Comparison of ENCODE assay signal across 21 cellular contexts in genomic region chr15:94924971-94925593, GRCh38.
DNase-seq lines count a peak whose midpoint lies in the region; ATAC-seq, FAIRE-seq and TF ChIP-seq lines count a peak whose summit lies in the region.
"Had no signal": no experiment of that assay in that cellular context is flagged by ENCODE, and none has a peak within 500 bp of the region (broad histone marks: within the 10 kb centered on the region; RNA-seq: fewer than 3 reads in every experiment).

No MANE protein-coding gene starts in this region.

- H3K4me1 ChIP-seq in right atrium auricular region: no peaks in the 10 kb centered on the region
- H3K4me1 ChIP-seq in heart right ventricle: peaks cover 0 to 16% (median 4%) of the 10 kb centered on the region in 9 donors
- no peaks in the 10 kb centered on the region for H3K4me1 ChIP-seq in A673 (ENCODE audit: insufficient read depth, low read length, poor library complexity, severe bottlenecking)
- peaks cover 4% of the 10 kb centered on the region for H3K4me1 ChIP-seq in suprapubic skin
- H3K4me1 ChIP-seq in kidney (ENCODE audit: control insufficient read depth in 1 of 2, insufficient read depth in 1 of 2, low read depth in 1 of 2, low read length in 2 of 2): no peaks in the 10 kb centered on the region
- H3K4me1 ChIP-seq: BLaER1 treated with 17β-estradiol and CSF1 and Interleukin-3, amounts not matched to agents 10 nM and 100 nM had no signal

- DNase-seq in right atrium auricular region (ENCODE audit: low spot score) (peak; percentile 67), heart right ventricle (no peak), glomerular visceral epithelial cell (ENCODE audit: extremely low spot score) (peak; percentile 13), posterior vena cava (ENCODE audit: low spot score) (peak; percentile 87), A673 (ENCODE audit: low spot score) (no peak), suprapubic skin (ENCODE audit: low spot score in 2 of 2) (no peak), kidney (no peak)
- DNase-seq: CD8-positive, alpha-beta memory T cell; DMS79 treated with DMSO at 0.1 percent for 48 hours; NCI-H1092 treated with DMSO at 0.1 percent for 48 hours; NCI-H2227 treated with DMSO at 0.1 percent for 48 hours; NCI-H524 treated with DMSO at 0.1 percent for 48 hours had no signal

- intact Hi-C loops in heart right ventricle (cut with DNase I): no loop called here
- intact Hi-C loops in posterior vena cava (cut with DNase I): no loop called here
- intact Hi-C loops in A673 (cut with micrococcal nuclease; ENCODE audit: unreplicated experiment): no loop called here
- intact Hi-C loops in kidney (cut with DNase I): no loop called here

- no peak for FAIRE-seq in kidney (lab: Jason Lieb, UNC)
- FAIRE-seq: A204.1, D721Med, G401.6, GM12891, GM18507 had no signal

- POLR2A ChIA-PET in A673 (lab: Charles Lee; ENCODE audit: low non-redundant PET): interaction anchor here (0.7 kb wide), 1 partner anchor 1734 kb away, joined by 8 read pairs; no protein-coding TSS in a partner anchor

- 79 to 80% methylated on average over 9 of the region's 9 CpGs for WGBS in heart right ventricle, 2 donors
- WGBS in suprapubic skin: 75% methylated on average over 9 of the region's 9 CpGs

- CTCF ChIA-PET in A673 (lab: Charles Lee): no interaction called here

- no peak overlapping the region for H3K9ac ChIP-seq in kidney (ENCODE audit: low read length in 2 of 2)
- H3K9ac ChIP-seq: BLaER1 treated with 17β-estradiol and CSF1 and Interleukin-3, amounts not matched to agents 10 nM and 100 nM; KMS-11 had no signal

- no TSS peak for BruUV-seq in A673 (replicated peaks; lab: Mats Ljungman, UMichigan)

- TF ChIP-seq CTCF in right atrium auricular region (IDR thresholded peaks at IDR 0.05): no peak
- TF ChIP-seq CTCF in heart right ventricle (IDR thresholded peaks at IDR 0.05): no peak
- TF ChIP-seq CTCF in A673 (conservative IDR thresholded peaks at IDR 0.05; ENCODE audit: low read depth, low read length): no peak
- TF ChIP-seq CTCF in suprapubic skin (IDR thresholded peaks at IDR 0.05): no peak
- TF ChIP-seq CTCF in kidney (IDR thresholded peaks at IDR 0.05; ENCODE audit: borderline replicate concordance, extremely low read depth, insufficient read depth): no peak

- no peak overlapping the region for H3K27ac ChIP-seq in right atrium auricular region
- no peak overlapping the region for H3K27ac ChIP-seq in heart right ventricle
- no peak overlapping the region for H3K27ac ChIP-seq in A673 (ENCODE audit: low read depth, low read length, poor library complexity, severe bottlenecking)
- no peak overlapping the region for H3K27ac ChIP-seq in suprapubic skin
- no peak overlapping the region for H3K27ac ChIP-seq in kidney (ENCODE audit: low read depth in 2 of 2, low read length in 2 of 2)
- H3K27ac ChIP-seq: BLaER1 treated with 17β-estradiol and CSF1 and Interleukin-3, amounts not matched to agents 10 nM and 100 nM; KMS-11 had no signal

- H3K27me3 ChIP-seq in right atrium auricular region (no peaks in the 10 kb centered on the region), heart right ventricle (peaks cover 0 to 3% (median 0%) of the 10 kb centered on the region in 7 donors), A673 (replicated peaks; ENCODE audit: insufficient read depth, low read depth, low read length, poor library complexity) (no peaks in the 10 kb centered on the region), suprapubic skin (no peaks in the 10 kb centered on the region)
- H3K27me3 ChIP-seq: BLaER1 treated with 17β-estradiol and CSF1 and Interleukin-3, amounts not matched to agents 10 nM and 100 nM had no signal

- no peak overlapping the region for H3K4me3 ChIP-seq in right atrium auricular region
- no peak overlapping the region for H3K4me3 ChIP-seq in heart right ventricle
- no peak overlapping the region for H3K4me3 ChIP-seq in A673 (ENCODE audit: low read depth, low read length, poor library complexity, severe bottlenecking)
- no peak overlapping the region for H3K4me3 ChIP-seq in suprapubic skin
- H3K4me3 ChIP-seq in kidney (ENCODE audit: low read length in 2 of 2): no peak overlapping the region
- H3K4me3 ChIP-seq: BLaER1 treated with 17β-estradiol and CSF1 and Interleukin-3, amounts not matched to agents 10 nM and 100 nM; GM23338 had no signal

- H3K36me3 ChIP-seq in right atrium auricular region (no peaks in the 10 kb centered on the region), heart right ventricle (no peaks in the 10 kb centered on the region), A673 (ENCODE audit: insufficient read depth, low read length, poor library complexity, severe bottlenecking) (no peaks in the 10 kb centered on the region), suprapubic skin (no peaks in the 10 kb centered on the region), kidney (ENCODE audit: control insufficient read depth in 1 of 2, insufficient read depth in 2 of 2, low read length in 2 of 2) (no peaks in the 10 kb centered on the region)
- H3K36me3 ChIP-seq: BLaER1 treated with 17β-estradiol and CSF1 and Interleukin-3, amounts not matched to agents 10 nM and 100 nM had no signal

- ATAC-seq in heart right ventricle: no peak
- ATAC-seq: GM23338, Panc1 had no signal

- no peak for TF ChIP-seq EP300 in suprapubic skin (IDR thresholded peaks at IDR 0.05)

- TF ChIP-seq POLR2A in suprapubic skin (IDR thresholded peaks at IDR 0.05): no peak

- H3K9me3 ChIP-seq in right atrium auricular region (no peaks in the 10 kb centered on the region), heart right ventricle (no peaks in the 10 kb centered on the region), A673 (ENCODE audit: low read depth, low read length, poor library complexity, severe bottlenecking) (no peaks in the 10 kb centered on the region), suprapubic skin (no peaks in the 10 kb centered on the region), kidney (ENCODE audit: control insufficient read depth in 1 of 2, low read length in 2 of 2) (no peaks in the 10 kb centered on the region)

Comparison
In these comparisons a context has a peak if more than half of its experiments do, and no peak if none do; other contexts are left out.
1. DNase-seq: peak in right atrium auricular region (single experiment), glomerular visceral epithelial cell (single experiment) and posterior vena cava (single experiment); none in heart right ventricle (0 of 2), A673 (single experiment), suprapubic skin (0 of 2) and kidney (single experiment).